In the genomic region with DNA sequence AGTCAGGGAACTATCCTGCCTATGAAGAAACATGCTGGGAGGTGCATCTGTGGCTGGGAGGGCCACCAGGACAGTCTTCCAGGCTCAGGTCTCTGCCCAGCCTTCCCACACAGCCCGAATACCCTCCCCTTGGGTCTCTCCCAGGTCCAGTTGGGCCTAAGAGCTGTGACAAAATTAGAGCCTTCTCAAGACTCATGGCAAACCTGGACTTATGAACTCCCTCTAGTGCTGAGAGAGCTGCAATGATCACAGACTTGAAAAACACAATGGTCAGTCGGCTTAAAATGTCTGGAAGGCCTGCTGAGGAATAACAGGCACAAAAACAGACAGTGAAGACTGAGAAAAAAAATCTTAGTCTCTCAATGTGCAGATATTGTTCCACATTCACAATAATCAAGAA, we compare ENCODE assay signal across 20 cellular contexts.
"Had no signal": no experiment of that assay in that cellular context is flagged by ENCODE, and none has a peak within 500 bp of the region (broad histone marks: within the 10 kb centered on the region; RNA-seq: fewer than 3 reads in every experiment).

No MANE protein-coding gene starts in this region.

- DNase-seq: activated B cell treated with CpG ODN at 0.5 μM for 24 hours; activated CD4-positive, alpha-beta memory T cell treated with anti-CD3 and anti-CD28 coated beads for 36 hours; activated CD4-positive, alpha-beta T cell treated with anti-CD3 and anti-CD28 coated beads for 4 hours; activated gamma-delta T cell treated with Interleukin-2 at 50 U/mL for 16 hours; activated T-cell treated with anti-CD3 and anti-CD28 coated beads for 4 hours; adrenal gland; left ventricle myocardium superior; mesenchymal stem cell; naive thymus-derived CD8-positive, alpha-beta T cell; sigmoid colon; spleen; stimulated activated CD4-positive, alpha-beta T cell treated with anti-CD3 and anti-CD28 coated beads, Interleukin-4, amount 100 ng/mL, for 4 hours; testis; upper lobe of left lung had no signal

- H3K27me3 ChIP-seq: adrenal gland, cardiac muscle cell, gastroesophageal sphincter, neutrophil, sigmoid colon, spleen, testis, upper lobe of left lung had no signal

- H3K4me1 ChIP-seq: adrenal gland, gastroesophageal sphincter, sigmoid colon, spleen, testis, upper lobe of left lung had no signal

- H3K4me3 ChIP-seq: adrenal gland, cardiac muscle cell, gastroesophageal sphincter, sigmoid colon, spleen, testis, upper lobe of left lung had no signal

- FAIRE-seq: astrocyte, TTC549 had no signal

- H3K36me3 ChIP-seq: adrenal gland, cardiac muscle cell, gastroesophageal sphincter, neutrophil, sigmoid colon, spleen, upper lobe of left lung had no signal

- H3K9me3 ChIP-seq: neutrophil, testis, upper lobe of left lung had no signal

- H3K27ac ChIP-seq: adrenal gland, cardiac muscle cell, epithelial cell of prostate, gastroesophageal sphincter, neutrophil, sigmoid colon, spleen, testis, upper lobe of left lung had no signal
